ENCODE assay signal across 8 cellular contexts in the genomic region with DNA sequence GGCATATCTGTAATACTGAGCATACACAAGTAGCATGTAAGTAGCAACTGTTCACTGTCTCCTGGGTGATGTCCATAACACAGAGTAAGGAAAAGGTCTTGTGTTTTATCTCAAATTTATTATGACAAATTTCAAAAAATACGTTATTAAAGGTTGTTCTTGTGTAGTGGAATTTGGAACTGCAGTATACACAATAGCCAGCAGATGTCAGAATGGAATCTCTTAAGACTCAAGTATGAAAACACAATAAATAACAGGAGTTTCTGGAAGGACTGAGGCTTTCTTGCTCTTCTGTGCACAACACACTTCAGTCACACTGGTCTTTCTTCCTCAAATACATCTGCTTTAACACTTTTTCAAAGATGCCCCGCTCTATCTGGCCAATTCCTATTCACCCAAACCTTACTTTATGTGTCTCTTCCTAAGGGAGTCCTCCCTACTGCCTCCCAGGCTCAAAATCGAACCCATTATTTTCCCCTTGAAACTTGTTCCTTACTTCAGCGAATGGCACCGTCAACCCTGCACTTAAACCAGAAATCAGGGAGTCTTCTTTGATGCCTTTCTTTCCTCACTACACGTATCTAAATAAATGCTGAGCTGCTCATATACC. TPM values are rescaled to one million over a fixed set of nuclear protein-coding genes. Genes with fewer than 3 reads are reported as not detected.
DNase-seq lines count a peak whose midpoint lies in the region; ATAC-seq and TF ChIP-seq lines count a peak whose summit lies in the region.

No MANE protein-coding gene starts in this region.

- H3K27me3 ChIP-seq in sigmoid colon = no peaks in the 10 kb centered on the region

- H3K27ac ChIP-seq in VCaP (peak overlapping the region; percentile 23), sigmoid colon (peak overlapping the region in 3 of 4 donors; percentile 75 to 82 (median 77))

- ATAC-seq in GM21619 (IDR thresholded peaks at IDR 0.05; ENCODE audit: unreplicated experiment) = no peak

- no peak overlapping the region for H3K4me3 ChIP-seq in sigmoid colon

- peak in 2 of 4 donors; percentile 20 to 42 for TF ChIP-seq EP300 in sigmoid colon (IDR thresholded peaks at IDR 0.05)

- H3K9me3 ChIP-seq in sigmoid colon = no peaks in the 10 kb centered on the region

- peaks cover 0 to 39% (median 32%) of the 10 kb centered on the region in 4 donors for H3K4me1 ChIP-seq in sigmoid colon

- peak; percentile 86 for TF ChIP-seq CTCF in VCaP (conservative IDR thresholded peaks at IDR 0.05)
- peak; percentile 52 to 78 (median 68) for TF ChIP-seq CTCF in sigmoid colon (IDR thresholded peaks at IDR 0.05)

- H3K36me3 ChIP-seq in sigmoid colon = peaks cover 0 to 39% (median 4%) of the 10 kb centered on the region in 4 donors

- no peak for TF ChIP-seq POLR2A in sigmoid colon (IDR thresholded peaks at IDR 0.05)

- 64 to 79% methylated on average over 6 of the region's 6 CpGs for WGBS in sigmoid colon, 2 donors

- intact Hi-C loops in sigmoid colon (cut with DNase I) = loop anchor here (2.0 to 5.0 kb wide), 2 partner anchors 68 to 200 kb away; a partner anchor contains a TSS

- DNase-seq in ELR (ENCODE audit: low read depth) (peak; percentile 79), Kasumi-1 (lab: John Stamatoyannopoulos, UW) (peak; percentile 61 to 72), glomerular endothelial cell (ENCODE audit: extremely low read depth, low read depth, low spot score) (peak; percentile 52), sigmoid colon (no peak), cerebellar nuclear complex (lab: John Stamatoyannopoulos, UW) (no peak), cortex of kidney (lab: John Stamatoyannopoulos, UW) (no peak)

RNA-seq across cellular contexts. Expression of a gene that starts 6.5 kb away (rescaled TPM):
- total RNA-seq in glomerular endothelial cell = 14.1 and 16.0 TPM in 2 replicates
- 10 to 100 TPM; 14.8 to 19.4 (median 16.3) TPM for total RNA-seq in sigmoid colon
- 1 to 10 TPM in 1 of 3 donors, under 1 TPM in 2; 0.60 to 4.1 (median 0.69) TPM for polyA plus RNA-seq in sigmoid colon

RNA-seq across cellular contexts. Expression of a gene that starts 9.7 kb away (rescaled TPM):
- total RNA-seq in glomerular endothelial cell = 86.5 and 131 TPM in 2 replicates
- total RNA-seq in sigmoid colon = 100 to 1,000 TPM in 3 of 4 donors, 10 to 100 TPM in 1; 69.2 to 173 (median 134) TPM
- polyA plus RNA-seq in sigmoid colon = 100 to 1,000 TPM; 106 to 140 (median 138) TPM

Comparison
In these comparisons a context has a peak if more than half of its experiments do, and no peak if none do; other contexts are left out.
1. DNase-seq: peak in ELR (single experiment), Kasumi-1 (2 of 2) and glomerular endothelial cell (single experiment); none in sigmoid colon (single experiment), cerebellar nuclear complex (0 of 2) and cortex of kidney (single experiment).